In genomic region chr7:82044497-82045080, GRCh38 we compare ENCODE assay signal across 8 cellular contexts.
DNase-seq lines count a peak whose midpoint lies in the region; ATAC-seq, FAIRE-seq and TF ChIP-seq lines count a peak whose summit lies in the region.

No MANE protein-coding gene starts in this region.

- H3K9me3 ChIP-seq in astrocyte (ENCODE audit: insufficient read depth, low read depth, low read length) (no peaks in the 10 kb centered on the region), kidney (ENCODE audit: control insufficient read depth in 1 of 2, low read length in 2 of 2) (no peaks in the 10 kb centered on the region), vagina (no peaks in the 10 kb centered on the region)

- DNase-seq in Right ventricle myocardium superior (no peak), Right ventricle myocardium inferior (ENCODE audit: missing footprints) (no peak), NCI-H2227 (lab: John Stamatoyannopoulos, UW; ENCODE audit: unreplicated experiment) (peak; percentile 70), astrocyte (ENCODE audit: low read depth) (peak; percentile 23), kidney (no peak), vagina (ENCODE audit: extremely low spot score in 2 of 2) (no peak)
- DNase-seq in activated T-cell treated with anti-CD3 and anti-CD28 coated beads, Interleukin-2, amount 50 U/mL, for 1 hour: no peak

- no peaks in the 10 kb centered on the region for H3K79me2 ChIP-seq in astrocyte (ENCODE audit: insufficient read depth, low read length)

- H3K4me3 ChIP-seq in astrocyte (ENCODE audit: insufficient read depth, low read depth, low read length) (no peak overlapping the region), kidney (ENCODE audit: low read length in 2 of 2) (no peak overlapping the region), vagina (no peak overlapping the region)

- H3K9me3 Mint-ChIP-seq in astrocyte (ENCODE audit: unreplicated experiment): no peaks in the 10 kb centered on the region

- H3K4me2 ChIP-seq in astrocyte (ENCODE audit: low read length): no peak overlapping the region

- TF ChIP-seq CTCF in astrocyte (IDR thresholded peaks at IDR 0.05; ENCODE audit: insufficient read depth, low read depth, low read length) (peak; percentile 59), kidney (IDR thresholded peaks at IDR 0.05; ENCODE audit: borderline replicate concordance, extremely low read depth, insufficient read depth) (peak; percentile 73), vagina (IDR thresholded peaks at IDR 0.05) (peak; percentile 39 to 64 (median 63))

- intact Hi-C loops in Right ventricle myocardium superior (cut with DNase I) (loop anchor here (5.0 to 10.0 kb wide), 2 partner anchors 528 to 560 kb away; no protein-coding TSS in a partner anchor), Right ventricle myocardium inferior (cut with DNase I) (loop anchor here (2.0 to 5.0 kb wide), 3 partner anchors 188 to 528 kb away; no protein-coding TSS in a partner anchor), kidney (cut with DNase I) (loop anchor here (10.0 kb wide), 1 partner anchor 530 kb away; no protein-coding TSS in a partner anchor), vagina (cut with DNase I) (loop anchor here (10.0 kb wide), 1 partner anchor 560 kb away; no protein-coding TSS in a partner anchor)

- H3K36me3 Mint-ChIP-seq in astrocyte (ENCODE audit: low read depth, unreplicated experiment): no peaks in the 10 kb centered on the region

- H3K36me3 ChIP-seq in astrocyte (ENCODE audit: insufficient read depth, low read length): no peaks in the 10 kb centered on the region
- no peaks in the 10 kb centered on the region for H3K36me3 ChIP-seq in kidney (ENCODE audit: control insufficient read depth in 1 of 2, insufficient read depth in 2 of 2, low read length in 2 of 2)
- no peaks in the 10 kb centered on the region for H3K36me3 ChIP-seq in vagina

- no peak overlapping the region for H3K9ac ChIP-seq in astrocyte (ENCODE audit: low read length)
- no peak overlapping the region for H3K9ac ChIP-seq in kidney (ENCODE audit: low read length in 2 of 2)

- H3K27ac Mint-ChIP-seq in astrocyte (ENCODE audit: unreplicated experiment): no peak overlapping the region

- H3K27me3 ChIP-seq in astrocyte (ENCODE audit: insufficient read depth, low read length): no peaks in the 10 kb centered on the region
- no peaks in the 10 kb centered on the region for H3K27me3 ChIP-seq in vagina

- H3K27me3 Mint-ChIP-seq in astrocyte (ENCODE audit: low read depth, unreplicated experiment): no peaks in the 10 kb centered on the region

- ATAC-seq in Right ventricle myocardium superior (ENCODE audit: poor library complexity) (peak; percentile 73), Right ventricle myocardium inferior (no peak), HG03108 (IDR thresholded peaks at IDR 0.05; ENCODE audit: unreplicated experiment) (peak; percentile 58)

- TF ChIP-seq POLR2A in vagina (IDR thresholded peaks at IDR 0.05): no peak

- H3K4me1 ChIP-seq in astrocyte (ENCODE audit: insufficient read depth, low read length) (peaks cover 5% of the 10 kb centered on the region), kidney (ENCODE audit: control insufficient read depth in 1 of 2, insufficient read depth in 1 of 2, low read depth in 1 of 2, low read length in 2 of 2) (no peaks in the 10 kb centered on the region), vagina (peaks cover under 1% of the 10 kb centered on the region)

- no peak overlapping the region for H3K4me3 Mint-ChIP-seq in astrocyte (ENCODE audit: unreplicated experiment)

- FAIRE-seq in astrocyte (lab: Jason Lieb, UNC) (no peak), kidney (lab: Jason Lieb, UNC) (peak; percentile 99)

- H2AFZ ChIP-seq in astrocyte (ENCODE audit: low read depth, low read length): no peak overlapping the region

- peaks cover 13% of the 10 kb centered on the region for H3K4me1 Mint-ChIP-seq in astrocyte (ENCODE audit: low read depth, unreplicated experiment)

- H4K20me1 ChIP-seq in astrocyte (ENCODE audit: insufficient read depth, low read length): no peaks in the 10 kb centered on the region

- no peak overlapping the region for H3K27ac ChIP-seq in astrocyte (ENCODE audit: low read depth, low read length)
- no peak overlapping the region for H3K27ac ChIP-seq in kidney (ENCODE audit: low read depth in 2 of 2, low read length in 2 of 2)
- no peak overlapping the region for H3K27ac ChIP-seq in vagina

Comparison
In these comparisons a context has a peak if more than half of its experiments do, and no peak if none do; other contexts are left out.
1. DNase-seq: peak in NCI-H2227 (single experiment) and astrocyte (single experiment); none in Right ventricle myocardium superior (single experiment), Right ventricle myocardium inferior (single experiment), kidney (single experiment), vagina (0 of 2) and activated T-cell treated with anti-CD3 and anti-CD28 coated beads, Interleukin-2, amount 50 U/mL, for 1 hour (single experiment).
2. Peak in every context shown above with its lines, with median percentiles within 50 percentile points of each other: CTCF ChIP-seq.